ENCODE assay signal across 23 cellular contexts in genomic region chr10:33087922-33088321, GRCh38.
DNase-seq lines count a peak whose midpoint lies in the region; ATAC-seq and FAIRE-seq lines count a peak whose summit lies in the region.
"Had no signal": no experiment of that assay in that cellular context is flagged by ENCODE, and none has a peak within 500 bp of the region (broad histone marks: within the 10 kb centered on the region; RNA-seq: fewer than 3 reads in every experiment).

No MANE protein-coding gene starts in this region.

- no peak for ATAC-seq in CD4-positive, CD25-positive, alpha-beta regulatory T cell (ENCODE audit: low read depth in 2 of 2)
- ATAC-seq in HG02981 (IDR thresholded peaks at IDR 0.05; ENCODE audit: unreplicated experiment): no peak
- ATAC-seq: CD8-positive, alpha-beta T cell had no signal

- H3K4me3 Mint-ChIP-seq in CD4-positive, CD25-positive, alpha-beta regulatory T cell: peak overlapping the region; percentile 21 to 83 (median 52)
- H3K4me3 Mint-ChIP-seq in immature natural killer cell: peak overlapping the region in 3 of 5 donors; percentile 11 to 65 (median 12)
- H3K4me3 Mint-ChIP-seq: CD8-positive, alpha-beta T cell; neural crest cell had no signal

- DNase-seq in CD4-positive, CD25-positive, alpha-beta regulatory T cell: no peak
- DNase-seq in RCC 7860 (ENCODE audit: low spot score) (peak; percentile 30), immature natural killer cell (no peak), GF-D8 (lab: John Stamatoyannopoulos, UW) (no peak), SHP77 (lab: John Stamatoyannopoulos, UW) (no peak)
- DNase-seq: activated CD4-positive, alpha-beta T cell treated with anti-CD3 and anti-CD28 coated beads, Interleukin-2, amount 50 U/mL, for 1 hour; activated naive CD4-positive, alpha-beta T cell treated with anti-CD3 and anti-CD28 coated beads, Interleukin-2, amount 50 U/mL, for 16 hours; CD8-positive, alpha-beta T cell; dermis blood vessel endothelial cell; kidney; NCI-H1048; NCI-H187 treated with DMSO at 0.1 percent for 48 hours; NCI-H526 treated with DMSO at 0.1 percent for 48 hours; right lobe of liver; stomach; tibial artery had no signal

- peaks cover 24% of the 10 kb centered on the region for H3K36me3 Mint-ChIP-seq in CD4-positive, CD25-positive, alpha-beta regulatory T cell
- peaks cover 0 to 4% (median 4%) of the 10 kb centered on the region in 3 donors for H3K36me3 Mint-ChIP-seq in immature natural killer cell
- H3K36me3 Mint-ChIP-seq: CD8-positive, alpha-beta T cell had no signal

- peak overlapping the region; percentile 77 to 93 (median 79) for H3K27ac Mint-ChIP-seq in CD4-positive, CD25-positive, alpha-beta regulatory T cell
- peak overlapping the region in 2 of 6 donors; percentile 2 to 5 for H3K27ac Mint-ChIP-seq in immature natural killer cell
- H3K27ac Mint-ChIP-seq: CD8-positive, alpha-beta T cell had no signal

- peak overlapping the region; percentile 42; the same call in 1 of the 2 replicates for H3K4me2 ChIP-seq in BLaER1

- H3K36me3 ChIP-seq in BLaER1: no peaks in the 10 kb centered on the region
- H3K36me3 ChIP-seq in CD4-positive, CD25-positive, alpha-beta regulatory T cell (ENCODE audit: control insufficient read depth, insufficient read depth, low read length): peaks cover 5% of the 10 kb centered on the region
- H3K36me3 ChIP-seq: right lobe of liver, stomach, tibial artery had no signal

- no peaks in the 10 kb centered on the region for H3K27me3 ChIP-seq in BLaER1
- H3K27me3 ChIP-seq in CD4-positive, CD25-positive, alpha-beta regulatory T cell (ENCODE audit: control insufficient read depth, insufficient read depth, low read length): no peaks in the 10 kb centered on the region
- H3K27me3 ChIP-seq: right lobe of liver, stomach, tibial artery had no signal

- H3K4me3 ChIP-seq in BLaER1: no peak overlapping the region
- peak overlapping the region; percentile 61 for H3K4me3 ChIP-seq in CD4-positive, CD25-positive, alpha-beta regulatory T cell (ENCODE audit: low read depth, low read length)
- H3K4me3 ChIP-seq: lung, right lobe of liver, stomach, tibial artery had no signal

- peaks cover 12% of the 10 kb centered on the region for H3K4me1 ChIP-seq in BLaER1
- H3K4me1 ChIP-seq in CD4-positive, CD25-positive, alpha-beta regulatory T cell (ENCODE audit: control insufficient read depth, insufficient read depth, low read length, poor library complexity, severe bottlenecking): peaks cover 19% of the 10 kb centered on the region
- H3K4me1 ChIP-seq: parathyroid adenoma, stomach, tibial artery had no signal

- no peak overlapping the region for H3K9ac ChIP-seq in BLaER1
- H3K9ac ChIP-seq: parathyroid adenoma had no signal

- peak; percentile 52 for FAIRE-seq in RCC 7860 (lab: Jason Lieb, UNC)
- FAIRE-seq: endothelial cell of umbilical vein, H1, kidney had no signal

- H3K9me3 ChIP-seq in BLaER1: peaks cover 17% of the 10 kb centered on the region
- H3K9me3 ChIP-seq in CD4-positive, CD25-positive, alpha-beta regulatory T cell (ENCODE audit: control insufficient read depth in 2 of 2, low read length in 2 of 2): no peaks in the 10 kb centered on the region
- H3K9me3 ChIP-seq: right lobe of liver, tibial artery had no signal

- H3K4me1 Mint-ChIP-seq in CD4-positive, CD25-positive, alpha-beta regulatory T cell: peaks cover 28 to 61% (median 41%) of the 10 kb centered on the region in 4 donors
- H3K4me1 Mint-ChIP-seq in immature natural killer cell: peaks cover 18 to 19% of the 10 kb centered on the region in 2 donors

- H3K27me3 Mint-ChIP-seq in CD4-positive, CD25-positive, alpha-beta regulatory T cell: no peaks in the 10 kb centered on the region
- peaks cover 0 to 2% (median 0%) of the 10 kb centered on the region in 3 donors for H3K27me3 Mint-ChIP-seq in immature natural killer cell (ENCODE audit: low read depth in 3 of 3)

- no peaks in the 10 kb centered on the region for H4K20me1 ChIP-seq in BLaER1

- H3K27ac ChIP-seq in BLaER1: no peak overlapping the region
- H3K27ac ChIP-seq in CD4-positive, CD25-positive, alpha-beta regulatory T cell (ENCODE audit: insufficient read depth, low read length, poor library complexity, severe bottlenecking): peak overlapping the region; percentile 55
- H3K27ac ChIP-seq: parathyroid adenoma, right lobe of liver, stomach, tibial artery had no signal

- peaks cover 3 to 16% (median 8%) of the 10 kb centered on the region in 7 donors for H3K9me3 Mint-ChIP-seq in CD4-positive, CD25-positive, alpha-beta regulatory T cell
- peaks cover 0 to 5% (median 0%) of the 10 kb centered on the region in 6 donors for H3K9me3 Mint-ChIP-seq in immature natural killer cell
